In the genomic region with DNA sequence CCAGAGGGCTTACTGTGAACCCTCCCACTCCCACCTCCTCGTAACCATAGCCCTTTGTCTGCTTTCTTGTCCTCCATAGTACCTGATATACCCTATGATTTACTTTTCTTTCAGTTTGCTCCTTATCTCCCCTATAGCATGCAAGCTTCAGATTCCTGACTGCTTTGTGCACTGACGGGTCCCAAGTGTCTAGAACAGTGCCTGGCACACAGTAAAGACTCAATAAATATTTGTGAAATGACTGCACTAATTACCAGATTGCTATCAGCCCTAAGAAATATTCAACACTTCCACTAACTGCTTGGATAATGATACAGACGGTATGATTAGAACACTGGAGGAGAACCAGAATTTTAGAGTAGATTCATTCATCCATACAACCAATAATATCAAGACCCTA, we compare ENCODE assay signal across 39 cellular contexts. TPM values are rescaled to one million over a fixed set of nuclear protein-coding genes. Genes with fewer than 3 reads are reported as not detected.
"Had no signal": no experiment of that assay in that cellular context is flagged by ENCODE, and none has a peak within 500 bp of the region (broad histone marks: within the 10 kb centered on the region; RNA-seq: fewer than 3 reads in every experiment).

No MANE protein-coding gene starts in this region.

- H3K4me1 ChIP-seq: adrenal gland, body of pancreas, breast epithelium had no signal

- H3K27me3 ChIP-seq: body of pancreas, brain microvascular endothelial cell, cardiac muscle cell had no signal

- H3K4me3 ChIP-seq: adrenal gland, body of pancreas, breast epithelium, cardiac muscle cell had no signal

- FAIRE-seq: astrocyte, TTC549 had no signal

- H3K9me3 ChIP-seq: adrenal gland, body of pancreas, breast epithelium had no signal

- ATAC-seq: activated CD8-positive, alpha-beta T cell treated with anti-CD3 and anti-CD28 coated beads for 36 hours; activated naive CD4-positive, alpha-beta T cell treated with anti-CD3 and anti-CD28 coated beads, Interleukin-2, amount 50 U/mL, for 72 hours; activated T-cell treated with anti-CD3 and anti-CD28 coated beads, Interleukin-2, amount 50 U/mL, for 4 hours; activated T-cell treated with anti-CD3 and anti-CD28 coated beads, Interleukin-2, amount 50 U/mL, for 72 hours; activated T-helper 17 cell treated with anti-CD3 and anti-CD28 coated beads, Interleukin-2, amount 50 U/mL, for 72 hours; body of pancreas had no signal

- H3K27ac ChIP-seq: adrenal gland, body of pancreas, brain microvascular endothelial cell, breast epithelium, cardiac muscle cell, VCaP had no signal

- H3K36me3 ChIP-seq: adrenal gland, brain microvascular endothelial cell, breast epithelium, cardiac muscle cell had no signal

- DNase-seq: activated B cell treated with CpG ODN at 0.5 μM for 24 hours; activated CD4-positive, alpha-beta memory T cell treated with anti-CD3 and anti-CD28 coated beads for 36 hours; activated CD4-positive, alpha-beta T cell treated with anti-CD3 and anti-CD28 coated beads for 4 hours; activated CD4-positive, alpha-beta T cell treated with anti-CD3 and anti-CD28 coated beads, Interleukin-2, amount 10 ng/mL, durations not matched to agents 24 days and 14 days; activated CD4-positive, alpha-beta T cell treated with anti-CD3 and anti-CD28 coated beads, Interleukin-2, amount 50 U/mL, for 1 hour; activated CD4-positive, alpha-beta T cell treated with anti-CD3 and anti-CD28 coated beads, Interleukin-2, amount 50 U/mL, for 4 hours; activated CD4-positive, CD25-positive, alpha-beta regulatory T cell treated with anti-CD3 and anti-CD28 coated beads, Interleukin-2, amount 50 U/mL, for 72 hours; activated CD8-positive, alpha-beta memory T cell treated with anti-CD3 and anti-CD28 coated beads, Interleukin-2, amount 50 U/mL, for 4 hours; activated CD8-positive, alpha-beta T cell treated with anti-CD3 and anti-CD28 coated beads for 36 hours; activated effector memory CD4-positive, alpha-beta T cell treated with anti-CD3 and anti-CD28 coated beads, Interleukin-2, amount 50 U/mL, for 16 hours; activated gamma-delta T cell treated with Interleukin-2 at 50 U/mL for 16 hours; activated naive CD4-positive, alpha-beta T cell; activated naive CD4-positive, alpha-beta T cell treated with anti-CD3 and anti-CD28 coated beads for 36 hours; activated naive CD4-positive, alpha-beta T cell treated with anti-CD3 and anti-CD28 coated beads, Interleukin-2, amount 50 U/mL, for 16 hours; activated naive CD8-positive, alpha-beta T cell treated with anti-CD3 and anti-CD28 coated beads for 36 hours; activated T-cell treated with anti-CD3 and anti-CD28 coated beads for 4 hours; activated T-cell treated with anti-CD3 and anti-CD28 coated beads, Interleukin-2, amount 50 U/mL, for 1 hour; activated T-cell treated with anti-CD3 and anti-CD28 coated beads, Interleukin-2, amount 50 U/mL, for 4 hours; activated T-cell treated with anti-CD3 and anti-CD28 coated beads, Interleukin-2, amount 50 U/mL, for 72 hours; adrenal gland; amniotic stem cell; aorta; body of pancreas; brain microvascular endothelial cell; caudate nucleus; cerebellar nuclear complex; T-helper 1 cell; T-helper 2 cell; T-helper 9 cell had no signal

RNA-seq across cellular contexts. Expression of gene ISX, which starts 33.0 kb away (rescaled TPM):
- total RNA-seq: activated B cell treated with CpG ODN at 0.5 μM for 24 hours; activated CD4-positive, alpha-beta memory T cell treated with anti-CD3 and anti-CD28 coated beads for 36 hours; activated CD4-positive, alpha-beta T cell treated with anti-CD3 and anti-CD28 coated beads, Interleukin-2, amount 10 ng/mL, durations not matched to agents 24 days and 14 days; activated CD8-positive, alpha-beta memory T cell treated with anti-CD3 and anti-CD28 coated beads for 36 hours; activated CD8-positive, alpha-beta T cell treated with anti-CD3 and anti-CD28 coated beads for 36 hours; activated naive CD4-positive, alpha-beta T cell treated with anti-CD3 and anti-CD28 coated beads for 36 hours; activated naive CD4-positive, alpha-beta T cell treated with anti-CD3 and anti-CD28 coated beads, Interleukin-2, amount 50 U/mL, for 72 hours; activated naive CD8-positive, alpha-beta T cell treated with anti-CD3 and anti-CD28 coated beads for 36 hours; activated T-cell treated with anti-CD3 and anti-CD28 coated beads, Interleukin-2, amount 50 U/mL, for 4 hours; activated T-cell treated with anti-CD3 and anti-CD28 coated beads, Interleukin-2, amount 50 U/mL, for 72 hours; activated T-helper 1 cell treated with anti-CD3 and anti-CD28 coated beads, Interleukin-12 subunit alpha, Interleukin-12 subunit beta, Interleukin-2, Interleukin-4 antibody, amounts not matched to agents 30 ng/mL and 10 ng/mL and 1 ng/mL, durations not matched to agents 14 hours and 24 hours and 36 hours; activated T-helper 17 cell treated with anti-CD3 and anti-CD28 coated beads, Interleukin-2, amount 50 U/mL, for 72 hours; aorta; astrocyte; cardiac muscle cell; chondrocyte had no signal
- polyA plus RNA-seq: adrenal gland, cardiac muscle cell had no signal
